1 cellular context compared by ENCODE assay signal in the genomic region with DNA sequence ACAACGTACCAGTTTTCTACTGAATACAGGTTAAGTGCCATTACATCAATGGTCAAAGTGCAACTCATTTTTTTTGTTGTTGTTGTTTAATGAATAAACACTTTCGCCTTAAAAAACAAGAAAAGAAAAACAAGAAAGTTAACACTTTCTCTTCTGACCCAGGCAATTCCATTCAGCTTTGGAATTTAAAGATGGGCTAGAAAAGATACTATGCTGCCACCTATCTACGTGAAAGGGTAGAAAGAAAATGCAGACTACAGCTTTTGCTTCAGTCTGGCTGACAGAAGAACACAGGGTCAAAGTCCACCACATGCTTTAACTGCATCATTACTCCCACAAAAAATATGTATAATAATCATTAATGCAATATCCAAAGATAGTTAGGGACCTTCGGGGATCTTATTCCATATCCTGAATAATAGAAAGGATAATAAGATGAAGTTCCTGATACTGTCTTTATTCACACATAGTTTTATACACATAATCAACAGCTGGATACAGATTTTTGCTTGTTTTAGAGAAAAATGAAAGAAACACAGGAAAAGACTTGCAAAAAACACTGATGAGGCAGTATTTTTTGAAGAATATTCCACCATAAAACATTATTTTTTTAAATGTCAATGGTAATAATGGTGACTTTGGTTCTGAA.
TF ChIP-seq lines count a peak whose summit lies in the region.

No MANE protein-coding gene starts in this region.

TF ChIP-seq in GM12878, 131 proteins besides CTCF, POLR2A, EP300 and RAD21 (continued from another document):
- TF ChIP-seq, protein P1, sequence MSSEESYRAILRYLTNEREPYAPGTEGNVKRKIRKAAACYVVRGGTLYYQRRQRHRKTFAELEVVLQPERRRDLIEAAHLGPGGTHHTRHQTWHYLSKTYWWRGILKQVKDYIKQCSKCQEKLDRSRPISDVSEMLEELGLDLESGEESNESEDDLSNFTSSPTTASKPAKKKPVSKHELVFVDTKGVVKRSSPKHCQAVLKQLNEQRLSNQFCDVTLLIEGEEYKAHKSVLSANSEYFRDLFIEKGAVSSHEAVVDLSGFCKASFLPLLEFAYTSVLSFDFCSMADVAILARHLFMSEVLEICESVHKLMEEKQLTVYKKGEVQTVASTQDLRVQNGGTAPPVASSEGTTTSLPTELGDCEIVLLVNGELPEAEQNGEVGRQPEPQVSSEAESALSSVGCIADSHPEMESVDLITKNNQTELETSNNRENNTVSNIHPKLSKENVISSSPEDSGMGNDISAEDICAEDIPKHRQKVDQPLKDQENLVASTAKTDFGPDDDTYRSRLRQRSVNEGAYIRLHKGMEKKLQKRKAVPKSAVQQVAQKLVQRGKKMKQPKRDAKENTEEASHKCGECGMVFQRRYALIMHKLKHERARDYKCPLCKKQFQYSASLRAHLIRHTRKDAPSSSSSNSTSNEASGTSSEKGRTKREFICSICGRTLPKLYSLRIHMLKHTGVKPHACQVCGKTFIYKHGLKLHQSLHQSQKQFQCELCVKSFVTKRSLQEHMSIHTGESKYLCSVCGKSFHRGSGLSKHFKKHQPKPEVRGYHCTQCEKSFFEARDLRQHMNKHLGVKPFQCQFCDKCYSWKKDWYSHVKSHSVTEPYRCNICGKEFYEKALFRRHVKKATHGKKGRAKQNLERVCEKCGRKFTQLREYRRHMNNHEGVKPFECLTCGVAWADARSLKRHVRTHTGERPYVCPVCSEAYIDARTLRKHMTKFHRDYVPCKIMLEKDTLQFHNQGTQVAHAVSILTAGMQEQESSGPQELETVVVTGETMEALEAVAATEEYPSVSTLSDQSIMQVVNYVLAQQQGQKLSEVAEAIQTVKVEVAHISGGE (CRISPR knock-in tag; IDR thresholded peaks at IDR 0.05), result no peak
